17 cellular contexts compared by ENCODE assay signal in the genomic region with DNA sequence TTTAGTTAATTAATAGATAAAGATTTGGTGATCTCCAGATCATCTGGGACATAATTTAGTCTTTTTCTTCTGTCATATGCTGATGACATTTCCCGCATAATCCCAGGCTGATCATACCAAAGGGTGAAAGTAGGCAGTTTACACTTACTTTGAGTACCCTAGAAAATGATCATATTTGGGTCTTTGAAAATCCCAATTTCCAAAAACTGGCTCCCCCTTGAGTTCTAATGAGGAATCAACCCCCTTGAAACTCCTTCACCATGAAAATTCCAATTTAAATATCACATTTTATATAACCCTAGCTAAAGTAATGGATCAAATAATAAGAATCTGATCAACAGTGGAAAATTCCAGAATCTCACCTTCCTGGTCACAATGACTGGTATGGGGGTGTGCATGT.
"Had no signal": no experiment of that assay in that cellular context is flagged by ENCODE, and none has a peak within 500 bp of the region (broad histone marks: within the 10 kb centered on the region; RNA-seq: fewer than 3 reads in every experiment).

No MANE protein-coding gene starts in this region.

- DNase-seq: activated B cell treated with CpG ODN at 0.5 μM for 24 hours; activated CD4-positive, alpha-beta T cell treated with anti-CD3 and anti-CD28 coated beads, Interleukin-2, amount 10 ng/mL, durations not matched to agents 24 days and 14 days; activated CD8-positive, alpha-beta T cell treated with anti-CD3 and anti-CD28 coated beads for 36 hours; activated naive CD4-positive, alpha-beta T cell treated with anti-CD3 and anti-CD28 coated beads for 36 hours; activated T-cell treated with anti-CD3 and anti-CD28 coated beads, Interleukin-2, amount 50 U/mL, for 4 hours; central memory CD4-positive, alpha-beta T cell; colonic mucosa; gastrocnemius medialis; heart left ventricle; left lung; mammary epithelial cell; nephron progenitor cell; occipital lobe; retina; stimulated activated naive B cell treated with anti-CD40 and anti-IgM and Interleukin-4, amounts not matched to agents 10 μg/mL and 1 μg/mL and 100 μg/mL, for 72 hours; upper lobe of right lung had no signal

- H3K4me3 ChIP-seq: colonic mucosa, gastrocnemius medialis, heart left ventricle, left lung, upper lobe of right lung had no signal

- H3K9me3 Mint-ChIP-seq: activated B cell treated with CpG ODN at 0.5 μM for 24 hours; activated CD4-positive, alpha-beta T cell treated with anti-CD3 and anti-CD28 coated beads, Interleukin-2, amount 10 ng/mL, durations not matched to agents 24 days and 14 days; activated naive CD4-positive, alpha-beta T cell treated with anti-CD3 and anti-CD28 coated beads for 36 hours; activated T-cell treated with anti-CD3 and anti-CD28 coated beads, Interleukin-2, amount 50 U/mL, for 4 hours; nephron progenitor cell; stimulated activated naive B cell treated with anti-CD40 and anti-IgM and Interleukin-4, amounts not matched to agents 10 μg/mL and 1 μg/mL and 100 μg/mL, for 72 hours had no signal

- H3K36me3 ChIP-seq: colonic mucosa, gastrocnemius medialis, heart left ventricle, left lung, upper lobe of right lung had no signal

- H3K36me3 Mint-ChIP-seq: brain; stimulated activated naive B cell treated with anti-CD40 and anti-IgM and Interleukin-4, amounts not matched to agents 10 μg/mL and 1 μg/mL and 100 μg/mL, for 72 hours had no signal

- H3K4me1 Mint-ChIP-seq: activated B cell treated with CpG ODN at 0.5 μM for 24 hours; activated CD4-positive, alpha-beta T cell treated with anti-CD3 and anti-CD28 coated beads, Interleukin-2, amount 10 ng/mL, durations not matched to agents 24 days and 14 days; nephron progenitor cell; stimulated activated naive B cell treated with anti-CD40 and anti-IgM and Interleukin-4, amounts not matched to agents 10 μg/mL and 1 μg/mL and 100 μg/mL, for 72 hours had no signal

- H3K27me3 Mint-ChIP-seq: activated B cell treated with CpG ODN at 0.5 μM for 24 hours; activated CD4-positive, alpha-beta T cell treated with anti-CD3 and anti-CD28 coated beads, Interleukin-2, amount 10 ng/mL, durations not matched to agents 24 days and 14 days had no signal

- H3K27ac ChIP-seq: colonic mucosa, gastrocnemius medialis, heart left ventricle, left lung, upper lobe of right lung had no signal

- ATAC-seq: activated CD8-positive, alpha-beta T cell treated with anti-CD3 and anti-CD28 coated beads for 36 hours; activated T-cell treated with anti-CD3 and anti-CD28 coated beads, Interleukin-2, amount 50 U/mL, for 4 hours; gastrocnemius medialis; heart left ventricle; left lung; stimulated activated naive B cell treated with anti-CD40 and anti-IgM and Interleukin-4, amounts not matched to agents 10 μg/mL and 1 μg/mL and 100 μg/mL, for 72 hours; upper lobe of right lung had no signal

- H3K27me3 ChIP-seq: colonic mucosa, gastrocnemius medialis, heart left ventricle, left lung, upper lobe of right lung had no signal

- H3K4me3 Mint-ChIP-seq: activated B cell treated with CpG ODN at 0.5 μM for 24 hours; activated CD4-positive, alpha-beta T cell treated with anti-CD3 and anti-CD28 coated beads, Interleukin-2, amount 10 ng/mL, durations not matched to agents 24 days and 14 days; activated CD8-positive, alpha-beta T cell treated with anti-CD3 and anti-CD28 coated beads for 36 hours; activated naive CD4-positive, alpha-beta T cell treated with anti-CD3 and anti-CD28 coated beads for 36 hours; activated T-cell treated with anti-CD3 and anti-CD28 coated beads, Interleukin-2, amount 50 U/mL, for 4 hours; brain; nephron progenitor cell; stimulated activated naive B cell treated with anti-CD40 and anti-IgM and Interleukin-4, amounts not matched to agents 10 μg/mL and 1 μg/mL and 100 μg/mL, for 72 hours had no signal

- H3K27ac Mint-ChIP-seq: activated B cell treated with CpG ODN at 0.5 μM for 24 hours; activated CD4-positive, alpha-beta T cell treated with anti-CD3 and anti-CD28 coated beads, Interleukin-2, amount 10 ng/mL, durations not matched to agents 24 days and 14 days; activated CD8-positive, alpha-beta T cell treated with anti-CD3 and anti-CD28 coated beads for 36 hours; activated naive CD4-positive, alpha-beta T cell treated with anti-CD3 and anti-CD28 coated beads for 36 hours; brain; nephron progenitor cell; stimulated activated naive B cell treated with anti-CD40 and anti-IgM and Interleukin-4, amounts not matched to agents 10 μg/mL and 1 μg/mL and 100 μg/mL, for 72 hours had no signal

- H3K4me1 ChIP-seq: colonic mucosa, gastrocnemius medialis, heart left ventricle, left lung, upper lobe of right lung had no signal

- H3K9me3 ChIP-seq: colonic mucosa, gastrocnemius medialis, heart left ventricle, left lung, upper lobe of right lung had no signal
